ENCODE assay signal across 12 cellular contexts in genomic region chr7:2105280-2105679, GRCh38.
A peak's percentile ranks its signal among the peaks of the same experiment; 100 is the strongest.
DNase-seq lines count a peak whose midpoint lies in the region; ATAC-seq and TF ChIP-seq lines count a peak whose summit lies in the region.
"Had no signal": no experiment of that assay in that cellular context is flagged by ENCODE, and none has a peak within 500 bp of the region (broad histone marks: within the 10 kb centered on the region; RNA-seq: fewer than 3 reads in every experiment).

No MANE protein-coding gene starts in this region.

- H3K9me3 Mint-ChIP-seq in nephron: no peaks in the 10 kb centered on the region

- H3K27me3 ChIP-seq in left ventricle myocardium inferior (ENCODE audit: low read depth) (no peaks in the 10 kb centered on the region), right cardiac atrium (ENCODE audit: control insufficient read depth, insufficient read depth) (no peaks in the 10 kb centered on the region)

- no peaks in the 10 kb centered on the region for H3K36me3 Mint-ChIP-seq in nephron (ENCODE audit: low read depth)

- no peak overlapping the region for H3K4me3 ChIP-seq in left ventricle myocardium inferior
- no peak overlapping the region for H3K4me3 ChIP-seq in right cardiac atrium (ENCODE audit: low read length)

- no peaks in the 10 kb centered on the region for H3K27me3 Mint-ChIP-seq in nephron (ENCODE audit: low read depth)

- peak overlapping the region; percentile 90 to 96 (median 94) for H3K27ac Mint-ChIP-seq in nephron

- H3K27ac ChIP-seq in left ventricle myocardium inferior (replicated peaks) (peak overlapping the region; percentile 47), right cardiac atrium (ENCODE audit: low read length) (no peak overlapping the region), cingulate gyrus (ENCODE audit: low read depth, low read length) (peak overlapping the region; percentile 98)
- H3K27ac ChIP-seq: KMS-11, VCaP had no signal

- TF ChIP-seq CTCF in left ventricle myocardium inferior (IDR thresholded peaks at IDR 0.05; ENCODE audit: borderline replicate concordance): no peak
- no peak for TF ChIP-seq CTCF in nephron (IDR thresholded peaks at IDR 0.05; ENCODE audit: unreplicated experiment in 3 of 3)

- no peaks in the 10 kb centered on the region for H3K36me3 ChIP-seq in left ventricle myocardium inferior

- intact Hi-C loops in left ventricle myocardium inferior (cut with micrococcal nuclease): no loop called here
- intact Hi-C loops in right cardiac atrium (cut with DNase I): loop anchor here in 1 of 4 donors (10.0 kb wide), 1 partner anchor 100 kb away; no protein-coding TSS in a partner anchor

- H3K4me3 Mint-ChIP-seq in nephron: peak overlapping the region; percentile 30 to 63 (median 36)

- no peak for DNase-seq in left ventricle myocardium inferior
- DNase-seq in right cardiac atrium: no peak
- no peak for DNase-seq in RKO (ENCODE audit: low spot score)
- DNase-seq in DMS53 treated with DMSO at 0.1 percent for 48 hours (lab: John Stamatoyannopoulos, UW; ENCODE audit: unreplicated experiment): no peak
- no peak for DNase-seq in DMS153 treated with DMSO at 0.1 percent for 48 hours (lab: John Stamatoyannopoulos, UW; ENCODE audit: unreplicated experiment)
- DNase-seq: activated naive CD4-positive, alpha-beta T cell treated with anti-CD3 and anti-CD28 coated beads, Interleukin-2, amount 50 U/mL, for 16 hours; NCI-H446 had no signal

- H3K4me1 ChIP-seq in left ventricle myocardium inferior (peaks cover 49% of the 10 kb centered on the region), right cardiac atrium (ENCODE audit: control insufficient read depth, insufficient read depth, low read length) (peaks cover 11% of the 10 kb centered on the region)

- peaks cover 87% of the 10 kb centered on the region for H3K4me1 Mint-ChIP-seq in nephron

- 86% methylated on average over 13 of the region's 13 CpGs for WGBS in right cardiac atrium

- no peak for ATAC-seq in right cardiac atrium
- ATAC-seq in GM21717 (IDR thresholded peaks at IDR 0.05; ENCODE audit: unreplicated experiment): no peak

- no peaks in the 10 kb centered on the region for H3K9me3 ChIP-seq in left ventricle myocardium inferior (replicated peaks)
- H3K9me3 ChIP-seq in right cardiac atrium (ENCODE audit: control insufficient read depth, low read length): no peaks in the 10 kb centered on the region
